Comparison of ENCODE assay signal across 21 cellular contexts in the genomic region with DNA sequence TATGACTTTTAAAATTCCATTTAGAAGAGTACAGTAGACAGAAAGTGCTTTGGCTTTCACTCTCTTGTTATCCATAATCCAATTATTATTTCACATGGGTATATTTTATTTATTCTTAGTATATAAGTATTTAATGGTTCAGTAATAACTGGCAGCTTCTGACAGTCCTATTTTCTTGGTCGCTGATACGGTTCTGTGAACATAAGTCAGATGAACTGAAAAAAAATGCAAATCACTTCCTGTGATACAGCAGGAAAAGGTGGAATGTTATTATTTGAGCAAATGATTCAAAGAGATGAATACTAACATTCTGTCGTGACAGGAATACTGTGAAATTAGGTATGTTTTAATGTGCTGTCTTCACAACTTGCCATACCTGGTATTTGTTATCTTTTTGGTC.
"Had no signal": no experiment of that assay in that cellular context is flagged by ENCODE, and none has a peak within 500 bp of the region (broad histone marks: within the 10 kb centered on the region; RNA-seq: fewer than 3 reads in every experiment).

No MANE protein-coding gene starts in this region.

- H3K9me3 ChIP-seq: body of pancreas, esophagus muscularis mucosa, gastroesophageal sphincter, heart left ventricle, ovary, sigmoid colon, testis, upper lobe of left lung had no signal

- ATAC-seq: activated CD8-positive, alpha-beta T cell treated with anti-CD3 and anti-CD28 coated beads for 36 hours; body of pancreas; gastroesophageal sphincter; heart left ventricle; naive thymus-derived CD4-positive, alpha-beta T cell; stimulated activated effector memory CD8-positive, alpha-beta T cell treated with anti-CD3 and anti-CD28 coated beads, Interleukin-12 subunit alpha, Interleukin-12 subunit beta, amount 100 ng/mL, for 72 hours had no signal

- H3K4me3 ChIP-seq: body of pancreas, esophagus muscularis mucosa, gastroesophageal sphincter, heart left ventricle, ovary, sigmoid colon, testis, upper lobe of left lung had no signal

- DNase-seq: activated B cell treated with CpG ODN at 0.5 μM for 24 hours; activated CD4-positive, alpha-beta T cell treated with anti-CD3 and anti-CD28 coated beads, Interleukin-2, amount 10 ng/mL, durations not matched to agents 24 days and 14 days; activated CD8-positive, alpha-beta T cell treated with anti-CD3 and anti-CD28 coated beads for 36 hours; activated naive CD4-positive, alpha-beta T cell treated with Interleukin-2 at 50 U/mL for 16 hours; activated naive CD8-positive, alpha-beta T cell treated with anti-CD3 and anti-CD28 coated beads, Interleukin-2, amount 10 ng/mL, durations not matched to agents 7 days and 5 days; activated T-cell treated with anti-CD3 and anti-CD28 coated beads, Interleukin-2, amount 50 U/mL, for 24 hours; amygdala; body of pancreas; central memory CD4-positive, alpha-beta T cell; heart left ventricle; mesendoderm; naive thymus-derived CD4-positive, alpha-beta T cell; ovary; sigmoid colon; stimulated activated CD4-positive, alpha-beta T cell treated with anti-CD3 and anti-CD28 coated beads, Interleukin-4, amount 100 ng/mL, for 24 hours; T-helper 9 cell; testis; upper lobe of left lung had no signal

- H3K4me1 ChIP-seq: body of pancreas, gastroesophageal sphincter had no signal

- H3K27ac ChIP-seq: body of pancreas, esophagus muscularis mucosa, gastroesophageal sphincter, heart left ventricle, ovary, sigmoid colon, testis, upper lobe of left lung had no signal

- H3K36me3 ChIP-seq: esophagus muscularis mucosa, gastroesophageal sphincter, ovary, sigmoid colon had no signal

- H3K27me3 ChIP-seq: body of pancreas, esophagus muscularis mucosa, gastroesophageal sphincter, heart left ventricle, ovary, sigmoid colon, testis, upper lobe of left lung had no signal
